In the genomic region with DNA sequence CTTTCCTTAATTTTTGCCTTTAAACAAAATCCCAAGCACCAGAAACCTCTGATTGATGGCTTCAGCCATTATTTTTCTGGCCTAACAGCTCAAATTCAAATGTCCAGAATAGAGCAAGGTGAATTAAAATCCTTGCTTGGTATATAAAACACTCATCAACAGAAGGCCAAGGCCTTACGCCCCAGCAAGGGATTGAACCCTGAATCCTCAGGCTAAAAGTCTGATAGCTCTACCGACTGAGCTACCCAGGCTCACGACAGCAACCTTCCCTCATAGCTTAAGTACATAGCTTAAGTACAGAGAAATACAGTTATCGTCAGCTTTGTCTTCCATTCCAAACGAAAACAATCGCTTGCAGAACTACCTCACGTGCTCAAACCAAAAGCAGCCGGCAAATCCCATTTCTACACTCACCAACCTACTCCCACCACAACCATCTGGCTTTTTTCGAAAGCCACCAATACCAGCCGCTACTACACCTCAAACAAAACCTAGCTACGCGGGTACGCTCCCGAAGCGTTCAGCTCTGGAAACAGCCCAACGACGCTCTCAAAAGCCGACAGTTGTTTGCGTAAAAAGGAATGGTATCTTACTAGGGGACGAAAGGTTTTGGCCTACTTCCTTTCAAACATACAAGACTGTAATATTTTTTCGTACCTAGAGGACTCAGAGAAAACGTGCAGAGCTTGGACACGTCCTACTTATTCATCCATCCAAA, we compare ENCODE assay signal across 16 cellular contexts.
DNase-seq lines count a peak whose midpoint lies in the region; ATAC-seq, FAIRE-seq and TF ChIP-seq lines count a peak whose summit lies in the region.
"Had no signal": no experiment of that assay in that cellular context is flagged by ENCODE, and none has a peak within 500 bp of the region (broad histone marks: within the 10 kb centered on the region; RNA-seq: fewer than 3 reads in every experiment).

No MANE protein-coding gene starts in this region.

- peaks cover 0 to 2% of the 10 kb centered on the region in 2 experiments for H4K20me1 ChIP-seq in H1 (replicated peaks in 1 of 2; ENCODE audit: control insufficient read depth in 1 of 2, insufficient read depth in 2 of 2, low read length in 2 of 2)
- H4K20me1 ChIP-seq in keratinocyte (ENCODE audit: control insufficient read depth, extremely low read depth, insufficient read depth, low read length): no peaks in the 10 kb centered on the region

- H3K36me3 ChIP-seq in H1 (ENCODE audit: control insufficient read depth in 2 of 4, insufficient read depth in 4 of 4, low read length in 3 of 4) (no peaks in the 10 kb centered on the region), keratinocyte (ENCODE audit: control insufficient read depth in 2 of 2, extremely low read depth in 1 of 2, insufficient read depth in 2 of 2, low read length in 2 of 2) (no peaks in the 10 kb centered on the region)
- H3K36me3 ChIP-seq: HAP-1 had no signal

- H2AFZ ChIP-seq in H1 (ENCODE audit: low read length) (peak overlapping the region; percentile 71; the same call in 1 of the 2 replicates), keratinocyte (ENCODE audit: control insufficient read depth, low read length) (no peak overlapping the region)

- H3K27me3 ChIP-seq in H1 (replicated peaks in 1 of 4; ENCODE audit: control insufficient read depth in 3 of 4, extremely low read depth in 1 of 4, insufficient read depth in 3 of 4, low read length in 3 of 4) (peaks cover 0 to 31% (median 21%) of the 10 kb centered on the region in 4 experiments; a peak in 6 of 7 replicates), keratinocyte (ENCODE audit: control insufficient read depth, extremely low read depth, insufficient read depth, low read length) (peaks cover 12% of the 10 kb centered on the region)

- H3K4ac ChIP-seq in H1 (replicated peaks; ENCODE audit: insufficient read length, low read depth, low read length): no peak overlapping the region

- TF ChIP-seq RAD21 in H1 (IDR thresholded peaks at IDR 0.05 in 1 of 2, conservative IDR thresholded peaks at IDR 0.05 in 1 of 2; ENCODE audit: low read depth in 2 of 2, low read length in 2 of 2): no peak

- H2BK5ac ChIP-seq in H1 (ENCODE audit: low read depth, low read length): no peak overlapping the region

- H3K23ac ChIP-seq in H1 (ENCODE audit: insufficient read length): no peak overlapping the region

- no peak overlapping the region for H4K5ac ChIP-seq in H1 (ENCODE audit: insufficient read length, low read depth, low read length)

- H3K9me3 ChIP-seq in H1 (ENCODE audit: insufficient read depth in 2 of 2, low read depth in 1 of 2, low read length in 1 of 2): no peaks in the 10 kb centered on the region
- H3K9me3 ChIP-seq in keratinocyte (ENCODE audit: control insufficient read depth, low read depth, low read length): no peaks in the 10 kb centered on the region
- H3K9me3 ChIP-seq: HAP-1 had no signal

- no peak overlapping the region for H3K14ac ChIP-seq in H1 (ENCODE audit: insufficient read length)

- H3K4me3 Mint-ChIP-seq in stimulated activated naive CD8-positive, alpha-beta T cell treated with anti-CD3 and anti-CD28 coated beads, Interleukin-15, Interleukin-2, amounts not matched to agents 100 ng/mL and 50 ng/mL, for 24 hours: no peak overlapping the region
- H3K4me3 Mint-ChIP-seq: activated T-helper 1 cell treated with anti-CD3 and anti-CD28 coated beads, Interleukin-12 subunit alpha, Interleukin-12 subunit beta, Interleukin-2, Interleukin-4 antibody, amounts not matched to agents 30 ng/mL and 10 ng/mL and 1 ng/mL, durations not matched to agents 14 hours and 24 hours and 36 hours; neural crest cell had no signal

- peak overlapping the region; percentile 53 for H3K27ac Mint-ChIP-seq in stimulated activated naive CD8-positive, alpha-beta T cell treated with anti-CD3 and anti-CD28 coated beads, Interleukin-15, Interleukin-2, amounts not matched to agents 100 ng/mL and 50 ng/mL, for 24 hours
- H3K27ac Mint-ChIP-seq: activated T-helper 1 cell treated with anti-CD3 and anti-CD28 coated beads, Interleukin-12 subunit alpha, Interleukin-12 subunit beta, Interleukin-2, Interleukin-4 antibody, amounts not matched to agents 30 ng/mL and 10 ng/mL and 1 ng/mL, durations not matched to agents 14 hours and 24 hours and 36 hours had no signal

- no peak for DNase-seq in stimulated activated naive CD8-positive, alpha-beta T cell treated with anti-CD3 and anti-CD28 coated beads, Interleukin-15, Interleukin-2, amounts not matched to agents 100 U/mL and 50 U/mL, for 24 hours
- DNase-seq in H1 (ENCODE audit: low read depth in 1 of 2, low spot score in 2 of 2) (peak; percentile 66 to 69), keratinocyte (ENCODE audit: low read depth, low spot score) (no peak), H54 (ENCODE audit: insufficient read length, low spot score) (no peak), NCI-H2081 treated with DMSO at 0.1 percent for 48 hours (lab: John Stamatoyannopoulos, UW) (no peak)
- no peak for DNase-seq in effector CD8-positive, alpha-beta T cell (lab: John Stamatoyannopoulos, UW)
- DNase-seq: activated CD4-positive, alpha-beta T cell treated with anti-CD3 and anti-CD28 coated beads for 48 hours; effector memory CD4-positive, alpha-beta T cell; head of caudate nucleus; NCI-H2081; T-helper 2 cell had no signal

- no peaks in the 10 kb centered on the region for H3K79me1 ChIP-seq in H1 (ENCODE audit: low read depth, low read length)

- H3K18ac ChIP-seq in H1 (ENCODE audit: extremely low read depth, low read length): no peak overlapping the region

- WGBS in H1 (ENCODE audit: extremely low coverage in 1 of 2, insufficient coverage in 1 of 2, insufficient read length in 1 of 2, insufficient replicate concordance in 2 of 2, low coverage in 1 of 2, low lambda C conversion rate in 2 of 2, missing lambda C conversion rate in 1 of 2), 2 experiments: 8% methylated on average over 23 of the region's 23 CpGs; no CpG with 5 or more reads in 1 of the 2 experiments

- peak overlapping the region; percentile 94 to 95 for H3K4me2 ChIP-seq in H1 (ENCODE audit: insufficient read depth in 1 of 2, low read depth in 2 of 2, low read length in 2 of 2)
- peak overlapping the region; percentile 58 for H3K4me2 ChIP-seq in keratinocyte (ENCODE audit: control insufficient read depth, extremely low read depth, insufficient read depth, low read depth, low read length)

- TF ChIP-seq EP300 in H1 (IDR thresholded peaks at IDR 0.05; ENCODE audit: borderline replicate concordance in 1 of 2, low read depth in 2 of 2, low read length in 2 of 2): no peak

- no peak overlapping the region for H2BK15ac ChIP-seq in H1 (ENCODE audit: low read length)

- H3K9ac ChIP-seq in H1 (replicated peaks in 1 of 4; ENCODE audit: extremely low read depth in 1 of 4, low read depth in 3 of 4, low read length in 3 of 4) (peak overlapping the region in 1 of 4 experiments; percentile 44; a peak in 2 of 7 replicates), keratinocyte (ENCODE audit: control insufficient read depth, extremely low read depth, insufficient read depth, low read length) (no peak overlapping the region)

- no peak overlapping the region for H2BK12ac ChIP-seq in H1 (ENCODE audit: low read depth, low read length)

- no peak overlapping the region for H4K8ac ChIP-seq in H1 (ENCODE audit: extremely low read depth, insufficient read depth, low read length)

- TF ChIP-seq POLR2A in H1 (IDR thresholded peaks at IDR 0.05; ENCODE audit: control extremely low read depth in 1 of 2, low read depth in 2 of 2, low read length in 2 of 2) (no peak), H54 (IDR thresholded peaks at IDR 0.05; ENCODE audit: low read depth, low read length) (no peak)

- H3K9me3 Mint-ChIP-seq in stimulated activated naive CD8-positive, alpha-beta T cell treated with anti-CD3 and anti-CD28 coated beads, Interleukin-15, Interleukin-2, amounts not matched to agents 100 ng/mL and 50 ng/mL, for 24 hours: no peaks in the 10 kb centered on the region
- H3K9me3 Mint-ChIP-seq: neural crest cell had no signal

- no peak for ATAC-seq in stimulated activated naive CD8-positive, alpha-beta T cell treated with anti-CD3 and anti-CD28 coated beads, Interleukin-15, Interleukin-2, amounts not matched to agents 100 U/mL and 50 U/mL, for 24 hours
- no peak for ATAC-seq in HG03025 (IDR thresholded peaks at IDR 0.05; ENCODE audit: low FRiP score, unreplicated experiment)

- no peak overlapping the region for H2BK120ac ChIP-seq in H1 (replicated peaks; ENCODE audit: low read depth, low read length)

- H3K27me3 Mint-ChIP-seq in stimulated activated naive CD8-positive, alpha-beta T cell treated with anti-CD3 and anti-CD28 coated beads, Interleukin-15, Interleukin-2, amounts not matched to agents 100 ng/mL and 50 ng/mL, for 24 hours: peaks cover 89% of the 10 kb centered on the region

- H3K4me3 ChIP-seq in H1 (ENCODE audit: extremely low read depth in 1 of 4, insufficient read depth in 2 of 4, low read depth in 3 of 4, low read length in 4 of 4): peak overlapping the region; percentile 58 to 80 (median 74)
- no peak overlapping the region for H3K4me3 ChIP-seq in keratinocyte (ENCODE audit: control insufficient read depth in 2 of 3, extremely low read depth in 1 of 3, insufficient read depth in 2 of 3, low read depth in 1 of 3, low read length in 3 of 3)
- H3K4me3 ChIP-seq: HAP-1 had no signal

- H3K79me2 ChIP-seq in H1 (ENCODE audit: control insufficient read depth in 1 of 2, insufficient read depth in 2 of 2, low read length in 2 of 2) (no peaks in the 10 kb centered on the region), keratinocyte (ENCODE audit: control insufficient read depth, insufficient read depth, low read length) (no peaks in the 10 kb centered on the region)

- H2BK20ac ChIP-seq in H1 (ENCODE audit: low read length): no peak overlapping the region

- no peak overlapping the region for H3K27ac ChIP-seq in H1 (ENCODE audit: low read depth, low read length)
- H3K27ac ChIP-seq in keratinocyte (ENCODE audit: control insufficient read depth, insufficient read depth, low read length): no peak overlapping the region

- H3K4me1 Mint-ChIP-seq in stimulated activated naive CD8-positive, alpha-beta T cell treated with anti-CD3 and anti-CD28 coated beads, Interleukin-15, Interleukin-2, amounts not matched to agents 100 ng/mL and 50 ng/mL, for 24 hours (ENCODE audit: low read depth): peaks cover 10% of the 10 kb centered on the region

- no peak overlapping the region for H2AK5ac ChIP-seq in H1 (ENCODE audit: low read depth, low read length)

- FAIRE-seq in H1 (lab: Jason Lieb, UNC) (peak; percentile 77), keratinocyte (lab: Jason Lieb, UNC) (no peak), H54 (lab: Jason Lieb, UNC) (no peak)

- no peaks in the 10 kb centered on the region for H3K36me3 Mint-ChIP-seq in stimulated activated naive CD8-positive, alpha-beta T cell treated with anti-CD3 and anti-CD28 coated beads, Interleukin-15, Interleukin-2, amounts not matched to agents 100 ng/mL and 50 ng/mL, for 24 hours (ENCODE audit: low read depth)

- CTCF ChIA-PET in H1 (lab: Charles Lee; ENCODE audit: partially characterized antibody): interaction anchor here (1.0 to 2.5 kb wide), 7 partner anchors 8 to 323 kb away, joined by 3 to 11 read pairs (median 4); no protein-coding TSS in a partner anchor

- H3K56ac ChIP-seq in H1 (replicated peaks; ENCODE audit: insufficient read length, low read depth, low read length): no peak overlapping the region

- TF ChIP-seq CTCF in H1 (IDR thresholded peaks at IDR 0.05; ENCODE audit: control extremely low read depth in 1 of 3, insufficient read depth in 1 of 3, low read depth in 1 of 3, low read length in 3 of 3) (no peak), keratinocyte (optimal IDR thresholded peaks at IDR 0.05 in 1 of 3, IDR thresholded peaks at IDR 0.05 in 1 of 3, conservative IDR thresholded peaks at IDR 0.05 in 1 of 3; ENCODE audit: extremely low read depth in 1 of 3, insufficient read depth in 2 of 3, low read length in 3 of 3) (no peak)

- peaks cover 13% of the 10 kb centered on the region for H3K23me2 ChIP-seq in H1 (ENCODE audit: low read depth, low read length)

- H4K91ac ChIP-seq in H1 (replicated peaks; ENCODE audit: insufficient read length, low read length): no peak overlapping the region

- POLR2A ChIA-PET in H1 (lab: Charles Lee; ENCODE audit: partially characterized antibody): interaction anchor here (0.7 to 1.3 kb wide), 5 partner anchors 13 to 1548 kb away, joined by 3 to 4 read pairs (median 3); no protein-coding TSS in a partner anchor

- dilution Hi-C loops in keratinocyte (cut with MboI; ENCODE audit: extremely low pct_ligation_motif_present, low sequenced_read_pairs): no loop called here

- no peaks in the 10 kb centered on the region for H3K4me1 ChIP-seq in H1 (replicated peaks in 1 of 4; ENCODE audit: control insufficient read depth in 3 of 4, insufficient read depth in 4 of 4, low read length in 3 of 4)
- H3K4me1 ChIP-seq in keratinocyte (ENCODE audit: control insufficient read depth, extremely low read depth, insufficient read depth, low read length): peaks cover 17% of the 10 kb centered on the region
- H3K4me1 ChIP-seq: HAP-1 had no signal

- H3K9me1 ChIP-seq in keratinocyte (ENCODE audit: control insufficient read depth, extremely low read depth, insufficient read depth, low read length): no peaks in the 10 kb centered on the region

Comparison
In these comparisons a context has a peak if more than half of its experiments do, and no peak if none do; other contexts are left out.
1. DNase-seq: peak in H1 (2 of 2); none in stimulated activated naive CD8-positive, alpha-beta T cell treated with anti-CD3 and anti-CD28 coated beads, Interleukin-15, Interleukin-2, amounts not matched to agents 100 U/mL and 50 U/mL, for 24 hours (single experiment), keratinocyte (single experiment), effector CD8-positive, alpha-beta T cell (single experiment), H54 (single experiment) and NCI-H2081 treated with DMSO at 0.1 percent for 48 hours (single experiment).
2. H3K4me3 ChIP-seq: peak in H1 (4 of 4); none in keratinocyte (0 of 3).